ENCODE assay signal across 22 cellular contexts in genomic region chr16:10554569-10554968, GRCh38. TPM values are rescaled to one million over a fixed set of nuclear protein-coding genes. Genes with fewer than 3 reads are reported as not detected.
"Had no signal": no experiment of that assay in that cellular context is flagged by ENCODE, and none has a peak within 500 bp of the region (broad histone marks: within the 10 kb centered on the region; RNA-seq: fewer than 3 reads in every experiment).

No MANE protein-coding gene starts in this region.

- H3K27ac Mint-ChIP-seq: activated CD4-positive, alpha-beta T cell treated with anti-CD3 and anti-CD28 coated beads, Interleukin-2, amount 10 ng/mL, durations not matched to agents 7 days and 5 days; activated CD8-positive, alpha-beta T cell treated with anti-CD3 and anti-CD28 coated beads for 36 hours; activated naive CD8-positive, alpha-beta T cell; nephron had no signal

- H3K9me3 ChIP-seq: adrenal gland, testis had no signal

- H3K4me3 Mint-ChIP-seq: activated CD4-positive, alpha-beta T cell treated with anti-CD3 and anti-CD28 coated beads, Interleukin-2, amount 10 ng/mL, durations not matched to agents 7 days and 5 days; activated CD8-positive, alpha-beta T cell treated with anti-CD3 and anti-CD28 coated beads for 36 hours; activated naive CD8-positive, alpha-beta T cell; nephron had no signal

- H3K9me3 Mint-ChIP-seq: activated CD4-positive, alpha-beta T cell treated with anti-CD3 and anti-CD28 coated beads, Interleukin-2, amount 10 ng/mL, durations not matched to agents 7 days and 5 days; activated CD8-positive, alpha-beta T cell treated with anti-CD3 and anti-CD28 coated beads for 36 hours had no signal

- DNase-seq: activated CD4-positive, alpha-beta T cell treated with anti-CD3 and anti-CD28 coated beads, Interleukin-2, amount 10 ng/mL, durations not matched to agents 7 days and 5 days; activated CD4-positive, CD25-positive, alpha-beta regulatory T cell treated with anti-CD3 and anti-CD28 coated beads, Interleukin-2, amount 50 U/mL, for 72 hours; activated CD8-positive, alpha-beta T cell treated with anti-CD3 and anti-CD28 coated beads for 36 hours; activated T-cell treated with anti-CD3 and anti-CD28 coated beads, Interleukin-2, amount 50 U/mL, for 1 hour; adrenal gland; central memory CD4-positive, alpha-beta T cell; effector memory CD4-positive, alpha-beta T cell; foreskin keratinocyte; mammary epithelial cell; midbrain; nucleus accumbens; right lobe of liver; stimulated activated CD4-positive, alpha-beta T cell treated with anti-CD3 and anti-CD28 coated beads, Interleukin-1b, Interleukin-23, amount 100 ng/mL, for 48 hours; stimulated activated naive CD4-positive, alpha-beta T cell; testis; trophoblast cell had no signal

- H3K4me3 ChIP-seq: adrenal gland, right lobe of liver, skin epidermis had no signal

- H3K27ac ChIP-seq: adrenal gland, foreskin keratinocyte, parathyroid adenoma, right lobe of liver, testis had no signal

- H3K36me3 Mint-ChIP-seq: activated naive CD8-positive, alpha-beta T cell had no signal

- H3K27me3 ChIP-seq: adrenal gland, foreskin keratinocyte, right lobe of liver, testis had no signal

- H2AFZ ChIP-seq: parathyroid adenoma had no signal

- ATAC-seq: activated CD8-positive, alpha-beta T cell treated with anti-CD3 and anti-CD28 coated beads for 36 hours; foreskin keratinocyte; left lobe of liver; right lobe of liver had no signal

- H3K9ac ChIP-seq: parathyroid adenoma had no signal

- H3K36me3 ChIP-seq: adrenal gland, right lobe of liver had no signal

- H3K4me1 ChIP-seq: foreskin keratinocyte had no signal

RNA-seq across cellular contexts. Expression of gene EMP2, which starts 25.8 kb away (rescaled TPM):
- total RNA-seq: activated CD4-positive, alpha-beta T cell treated with anti-CD3 and anti-CD28 coated beads, Interleukin-2, amount 10 ng/mL, durations not matched to agents 7 days and 5 days; activated CD8-positive, alpha-beta T cell treated with anti-CD3 and anti-CD28 coated beads for 36 hours; T-helper 2 cell treated with Interferon-gamma antibody and Interleukin-4, amounts not matched to agents 100 ng/mL and 5 ng/mL, for 36 hours had no signal
